In the genomic region with DNA sequence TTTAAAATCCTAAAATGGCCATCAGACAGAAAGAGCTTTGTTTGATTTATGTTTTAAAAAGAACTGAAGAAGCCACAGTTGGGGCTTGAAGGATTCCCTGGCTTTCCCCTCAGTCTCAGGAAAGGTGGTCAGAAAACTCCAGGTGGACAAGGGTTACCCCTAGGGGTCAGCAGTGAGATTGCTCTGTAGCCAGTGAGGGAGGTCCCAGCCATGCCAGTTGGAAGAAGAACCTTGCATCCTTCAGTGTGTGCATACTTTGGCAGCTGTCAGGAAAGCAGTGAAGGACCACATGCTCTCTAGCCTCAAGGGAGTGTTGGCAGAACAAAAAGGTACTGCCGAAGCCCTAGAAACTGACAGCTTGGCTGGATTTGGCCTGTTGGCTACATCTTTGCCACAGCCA, we compare ENCODE assay signal across 18 cellular contexts.
DNase-seq lines count a peak whose midpoint lies in the region; ATAC-seq, FAIRE-seq and TF ChIP-seq lines count a peak whose summit lies in the region.
"Had no signal": no experiment of that assay in that cellular context is flagged by ENCODE, and none has a peak within 500 bp of the region (broad histone marks: within the 10 kb centered on the region; RNA-seq: fewer than 3 reads in every experiment).

No MANE protein-coding gene starts in this region.

- no peak overlapping the region for H3K4me3 ChIP-seq in AG10803 (ENCODE audit: low read length)
- H3K4me3 ChIP-seq: cardiac muscle cell, GM12878, heart right ventricle, vagina had no signal

- DNase-seq in AG10803 (ENCODE audit: low read depth) (no peak), RCC 7860 (ENCODE audit: low spot score) (peak; percentile 7), glomerular visceral epithelial cell (ENCODE audit: extremely low spot score) (peak; percentile 0), epidermal melanocyte (ENCODE audit: insufficient read length, low spot score) (no peak), activated gamma-delta T cell (lab: John Stamatoyannopoulos, UW) (no peak)
- DNase-seq: activated CD8-positive, alpha-beta memory T cell treated with anti-CD3 and anti-CD28 coated beads for 24 hours; COR-L47; heart right ventricle; islet precursor cell; Right ventricle myocardium superior; stimulated activated CD4-positive, alpha-beta T cell treated with anti-CD3 and anti-CD28 coated beads, Interleukin-2, amount 100 ng/mL, for 24 hours had no signal

- TF ChIP-seq CTCF in AG10803 (conservative IDR thresholded peaks at IDR 0.05; ENCODE audit: low read length) (peak; percentile 30), GM12874 (IDR thresholded peaks at IDR 0.05; ENCODE audit: insufficient read depth, low read depth, low read length) (peak; percentile 22; the same call in 1 of the 2 replicates)

- FAIRE-seq in RCC 7860 (lab: Jason Lieb, UNC), result no peak
- FAIRE-seq: GM12878 had no signal

- ATAC-seq in GM19351 (IDR thresholded peaks at IDR 0.05; ENCODE audit: unreplicated experiment), result no peak
- ATAC-seq in HG02870 (IDR thresholded peaks at IDR 0.05; ENCODE audit: unreplicated experiment), result no peak
- ATAC-seq: GM12878, heart right ventricle, WTC11 had no signal

Comparison
In these comparisons a context has a peak if more than half of its experiments do, and no peak if none do; other contexts are left out.
1. DNase-seq: peak in RCC 7860 (single experiment) and glomerular visceral epithelial cell (single experiment); none in AG10803 (single experiment), epidermal melanocyte (single experiment) and activated gamma-delta T cell (single experiment).